Comparison of ENCODE assay signal across 8 cellular contexts in the genomic region with DNA sequence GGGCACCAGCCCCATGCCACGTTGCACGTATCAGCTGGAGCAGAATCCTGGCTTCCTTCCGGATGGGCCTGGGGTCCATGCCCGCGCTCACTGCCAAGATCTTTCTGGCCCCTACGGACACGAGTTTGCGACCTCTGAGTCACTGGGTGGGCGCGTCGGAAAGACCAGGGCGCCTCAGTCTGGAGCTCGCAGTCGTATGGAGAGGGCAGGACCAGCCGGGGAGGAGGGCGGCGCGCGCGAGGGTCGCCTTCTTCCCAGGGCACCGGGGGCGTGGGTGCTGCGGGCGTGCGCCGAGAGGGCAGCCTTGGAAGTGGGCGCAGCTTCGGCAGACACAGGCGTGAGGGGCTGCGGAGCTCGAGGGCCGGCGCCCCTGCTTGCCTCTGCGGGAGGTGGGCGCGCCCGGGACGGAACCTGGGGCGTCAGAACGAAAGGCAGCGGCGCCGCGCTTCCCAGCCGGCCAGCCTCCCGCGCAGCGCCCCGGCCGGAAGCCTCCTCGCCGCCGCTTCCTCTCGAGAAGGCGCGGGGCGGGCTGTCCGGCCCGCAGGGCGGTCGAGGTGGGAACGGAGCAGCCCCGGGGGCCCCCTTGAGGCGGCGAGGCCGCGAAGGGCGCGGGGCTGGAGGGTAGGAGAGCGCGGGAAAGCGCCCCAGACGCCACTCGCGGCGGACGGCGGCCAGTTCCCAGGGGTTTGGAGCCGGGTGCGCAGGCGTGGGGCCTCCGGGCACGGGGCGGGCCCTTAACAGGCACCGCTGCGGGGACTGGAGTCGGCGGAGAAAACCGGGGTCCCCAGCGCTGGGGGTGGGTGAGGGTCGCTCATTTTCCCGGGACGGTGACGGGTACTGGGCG. TPM values are rescaled to one million over a fixed set of nuclear protein-coding genes. Genes with fewer than 3 reads are reported as not detected.
DNase-seq lines count a peak whose midpoint lies in the region; ATAC-seq and TF ChIP-seq lines count a peak whose summit lies in the region.

A gene (plus strand): TSS at position 490 of the 844 bp plus-strand sequence. CDS start 459 bp downstream, outside the sequence.

- peak within 1 kb of the TSS; percentile 90 for H3K4me3 ChIP-seq in endodermal cell (ENCODE audit: low read length)

- TF ChIP-seq CTCF in 22Rv1 (IDR thresholded peaks at IDR 0.05) = 0 out of 2 replicates have a peak, but pooled peaks have one; percentile 17
- TF ChIP-seq CTCF in endodermal cell (conservative IDR thresholded peaks at IDR 0.05) = peak; percentile 38

- peak; percentile 82 for TF ChIP-seq POLR2A in GM15510 (IDR thresholded peaks at IDR 0.05; ENCODE audit: borderline replicate concordance, extremely low read depth, insufficient read length)

- DNase-seq in NCI-H526 treated with DMSO at 0.1 percent for 48 hours (lab: John Stamatoyannopoulos, UW) (peak; percentile 22), endodermal cell (peak; percentile 87), mesenteric fat pad (ENCODE audit: low spot score) (no peak)
- peak in 2 of 3 experiments; percentile 55 to 59 for DNase-seq in activated CD8-positive, alpha-beta memory T cell treated with anti-CD3 and anti-CD28 coated beads for 48 hours (ENCODE audit: low read depth in 2 of 3, low spot score in 2 of 3)
- DNase-seq in stimulated activated CD8-positive, alpha-beta memory T cell treated with anti-CD3 and anti-CD28 coated beads, Interleukin-2, amount 100 ng/mL, for 1 hour (ENCODE audit: low read depth in 2 of 2) = peak; percentile 35 to 37

- peaks cover 3% of the 10 kb centered on the region for H3K36me3 Mint-ChIP-seq in endodermal cell (ENCODE audit: low read depth)

- peak within 1 kb of the TSS; percentile 67 for H3K9ac ChIP-seq in endodermal cell (ENCODE audit: extremely low read depth, low read length, poor library complexity, severe bottlenecking)

- peak within 1 kb of the TSS; percentile 88 for H3K27ac ChIP-seq in 22Rv1
- H3K27ac ChIP-seq in endodermal cell (ENCODE audit: low read depth, low read length) = no peak within 1 kb of the TSS

- peak within 1 kb of the TSS; percentile 82 for H3K4me3 Mint-ChIP-seq in endodermal cell

- H3K4me1 ChIP-seq in endodermal cell (ENCODE audit: control insufficient read depth, insufficient read depth, low read length) = peaks cover 11% of the 10 kb centered on the region

- H3K27me3 ChIP-seq in endodermal cell (ENCODE audit: control insufficient read depth, insufficient read depth, low read length, poor library complexity, severe bottlenecking) = no peaks in the 10 kb centered on the region

- peaks cover 27% of the 10 kb centered on the region for H3K36me3 ChIP-seq in endodermal cell (ENCODE audit: control insufficient read depth, insufficient read depth, low read length)

- no peaks in the 10 kb centered on the region for H3K9me3 ChIP-seq in endodermal cell (ENCODE audit: control insufficient read depth, low read length)

- peaks cover 20% of the 10 kb centered on the region for H3K4me1 Mint-ChIP-seq in endodermal cell

- no peaks in the 10 kb centered on the region for H3K27me3 Mint-ChIP-seq in endodermal cell (ENCODE audit: insufficient read depth)

- H3K9me3 Mint-ChIP-seq in endodermal cell = no peaks in the 10 kb centered on the region

- WGBS in endodermal cell (ENCODE audit: insufficient coverage in 1 of 2, insufficient read length in 1 of 2), 2 experiments = 0% methylated on average over 13 to 96 of the region's 96 CpGs

- ATAC-seq in HG03045 (IDR thresholded peaks at IDR 0.05; ENCODE audit: unreplicated experiment) = peak; percentile 62

- H3K27ac Mint-ChIP-seq in endodermal cell = peak within 1 kb of the TSS; percentile 92

RNA-seq across cellular contexts. Expression of the gene that starts here (rescaled TPM):
- total RNA-seq in endodermal cell (100 to 1,000 TPM; 136 to 149 TPM), mesenteric fat pad (132 TPM)
- polyA plus RNA-seq in endodermal cell (2013, experiment 1 of 2) = 145 TPM
- 144 TPM for polyA plus RNA-seq in endodermal cell (2013, experiment 2 of 2)
